Comparison of ENCODE assay signal across 8 cellular contexts in genomic region chr1:84298336-84298687, GRCh38. TPM values are rescaled to one million over a fixed set of nuclear protein-coding genes. Genes with fewer than 3 reads are reported as not detected.
DNase-seq lines count a peak whose midpoint lies in the region; ATAC-seq and TF ChIP-seq lines count a peak whose summit lies in the region.

No MANE protein-coding gene starts in this region.

- H3K27me3 Mint-ChIP-seq in CD4-positive, alpha-beta T cell, result peaks cover 13% of the 10 kb centered on the region
- H3K27me3 Mint-ChIP-seq in nephron (ENCODE audit: low read depth), result no peaks in the 10 kb centered on the region
- no peaks in the 10 kb centered on the region for H3K27me3 Mint-ChIP-seq in type B pancreatic cell

- H3K36me3 Mint-ChIP-seq in CD4-positive, alpha-beta T cell (ENCODE audit: low read depth), result no peaks in the 10 kb centered on the region
- H3K36me3 Mint-ChIP-seq in nephron (ENCODE audit: low read depth) (peaks cover 12% of the 10 kb centered on the region), type B pancreatic cell (peaks cover 5% of the 10 kb centered on the region)

- DNase-seq in CD4-positive, alpha-beta T cell, result peak in 8 of 10 experiments; percentile 5 to 51 (median 32)
- peak; percentile 18 for DNase-seq in activated effector memory CD4-positive, alpha-beta T cell treated with Interleukin-2 at 50 U/mL for 16 hours
- DNase-seq in fibroblast of villous mesenchyme (ENCODE audit: low read depth) (peak; percentile 32), type B pancreatic cell (ENCODE audit: extremely low spot score, unreplicated experiment) (peak; percentile 76)

- intact Hi-C loops in CD4-positive, alpha-beta T cell (cut with DNase I, micrococcal nuclease), result loop anchor here in 1 of 2 experiments (5.0 to 10.0 kb wide), 2 partner anchors 146 to 636 kb away; no protein-coding TSS in a partner anchor

- POLR2A ChIA-PET in CD4-positive, alpha-beta T cell (lab: Charles Lee), result interaction anchor here (0.6 to 3.6 kb wide), 6 partner anchors 135 to 208 kb away, joined by 3 to 17 read pairs (median 3); partner anchors contain the start of genes GNG5, PRKACB and SPATA1

- CTCF ChIA-PET in CD4-positive, alpha-beta T cell (lab: Charles Lee), result interaction anchor here (0.7 to 0.9 kb wide), 2 partner anchors 135 to 391 kb away, joined by 3 read pairs; no protein-coding TSS in a partner anchor

- H3K9me3 Mint-ChIP-seq in CD4-positive, alpha-beta T cell, result no peaks in the 10 kb centered on the region
- H3K9me3 Mint-ChIP-seq in nephron (peaks cover 22% of the 10 kb centered on the region), type B pancreatic cell (peaks cover 8% of the 10 kb centered on the region)

- H3K4me3 ChIP-seq in fibroblast of villous mesenchyme (ENCODE audit: low read depth, low read length), result peak overlapping the region; percentile 79

- peak; percentile 72 for ATAC-seq in CD4-positive, alpha-beta T cell (ENCODE audit: poor library complexity)
- peak; percentile 83 for ATAC-seq in GM19023 (IDR thresholded peaks at IDR 0.05; ENCODE audit: unreplicated experiment)
- ATAC-seq in HG03135 (IDR thresholded peaks at IDR 0.05; ENCODE audit: unreplicated experiment), result peak; percentile 75

- H3K9me3 ChIP-seq in CD4-positive, alpha-beta T cell (ENCODE audit: control insufficient read depth, low read length), result no peaks in the 10 kb centered on the region

- TF ChIP-seq CTCF in CD4-positive, alpha-beta T cell (IDR thresholded peaks at IDR 0.05), result no peak
- TF ChIP-seq CTCF in fibroblast of villous mesenchyme (IDR thresholded peaks at IDR 0.05; ENCODE audit: insufficient read depth, low read depth, low read length), result no peak
- TF ChIP-seq CTCF in nephron (IDR thresholded peaks at IDR 0.05; ENCODE audit: unreplicated experiment in 3 of 3), result no peak
- no peak for TF ChIP-seq CTCF in type B pancreatic cell (conservative IDR thresholded peaks at IDR 0.05)

- H3K27ac ChIP-seq in CD4-positive, alpha-beta T cell (ENCODE audit: low read depth, low read length), result no peak overlapping the region

- H3K4me1 Mint-ChIP-seq in CD4-positive, alpha-beta T cell (ENCODE audit: low read depth), result peaks cover 48% of the 10 kb centered on the region
- H3K4me1 Mint-ChIP-seq in nephron (peaks cover 49% of the 10 kb centered on the region), type B pancreatic cell (ENCODE audit: unreplicated experiment) (peaks cover 40% of the 10 kb centered on the region)

- H3K27ac Mint-ChIP-seq in CD4-positive, alpha-beta T cell, result peak overlapping the region; percentile 37
- H3K27ac Mint-ChIP-seq in nephron (peak overlapping the region; percentile 69 to 97 (median 94)), type B pancreatic cell (peak overlapping the region; percentile 83)

- peak overlapping the region; percentile 89 for H3K4me3 Mint-ChIP-seq in CD4-positive, alpha-beta T cell
- H3K4me3 Mint-ChIP-seq in nephron, result peak overlapping the region; percentile 89 to 96 (median 93)
- peak overlapping the region; percentile 92 for H3K4me3 Mint-ChIP-seq in type B pancreatic cell

- H3K27me3 ChIP-seq in CD4-positive, alpha-beta T cell (ENCODE audit: control insufficient read depth, insufficient read depth, low read length), result no peaks in the 10 kb centered on the region

TF ChIP-seq in PFSK-1, 5 proteins besides CTCF, POLR2A, EP300 and RAD21:
- no peak for TF ChIP-seq REST (IDR thresholded peaks at IDR 0.05; ENCODE audit: insufficient read depth in 1 of 2, low read depth in 2 of 2, low read length in 2 of 2)
- TF ChIP-seq POLR2AphosphoS5 (IDR thresholded peaks at IDR 0.05; ENCODE audit: low read depth, low read length), result peak; percentile 54
- no peak for TF ChIP-seq TAF1 (IDR thresholded peaks at IDR 0.05; ENCODE audit: borderline replicate concordance, insufficient read depth, low read length)
- TF ChIP-seq FOXP2 (optimal IDR thresholded peaks at IDR 0.05; ENCODE audit: borderline replicate concordance, extremely low read depth, extremely low read length, insufficient read depth), result peak; percentile 67
- no peak for TF ChIP-seq SIN3A (IDR thresholded peaks at IDR 0.05; ENCODE audit: borderline replicate concordance, insufficient read depth, low read length)
TF ChIP-seq in PFSK-1: peak in this region for 2.

RNA-seq across cellular contexts. Expression of gene SAMD13, which starts 3.2 kb away (rescaled TPM):
- not detected for total RNA-seq in CD4-positive, alpha-beta T cell
- polyA plus RNA-seq in PFSK-1 (2012; ENCODE audit: insufficient read length, low read depth), result not detected
- total RNA-seq in fibroblast of villous mesenchyme (under 0.01 and 0.64 TPM in 2 replicates), type B pancreatic cell (ENCODE audit: low replicate concordance) (3.6 and 6.0 TPM in 2 replicates)

Comparison
In these comparisons a context has a peak if more than half of its experiments do, and no peak if none do; other contexts are left out.
1. DNase-seq: peak in every context shown above with its lines; median percentile 76 in type B pancreatic cell; 32 in fibroblast of villous mesenchyme; 32 in CD4-positive, alpha-beta T cell; 18 in activated effector memory CD4-positive, alpha-beta T cell treated with Interleukin-2 at 50 U/mL for 16 hours.
2. H3K27ac Mint-ChIP-seq: peak in every context shown above with its lines; median percentile 94 in nephron; 83 in type B pancreatic cell; 37 in CD4-positive, alpha-beta T cell.